Comparison of ENCODE assay signal across 9 cellular contexts in genomic region chr1:28736450-28737244, GRCh38. TPM values are rescaled to one million over a fixed set of nuclear protein-coding genes. Genes with fewer than 3 reads are reported as not detected.
A peak's percentile ranks its signal among the peaks of the same experiment; 100 is the strongest.
DNase-seq lines count a peak whose midpoint lies in the region; ATAC-seq, FAIRE-seq and TF ChIP-seq lines count a peak whose summit lies in the region.
"Had no signal": no experiment of that assay in that cellular context is flagged by ENCODE, and none has a peak within 500 bp of the region (broad histone marks: within the 10 kb centered on the region; RNA-seq: fewer than 3 reads in every experiment).

TSS of gene YTHDF2 (plus strand) at chr1:28736940. CDS start at chr1:28737121, 181 bp downstream.

- H3K4me2 ChIP-seq in keratinocyte (ENCODE audit: control insufficient read depth, extremely low read depth, insufficient read depth, low read depth, low read length), result peak within 1 kb of the TSS; percentile 82

- dilution Hi-C loops in keratinocyte (cut with MboI; ENCODE audit: extremely low pct_ligation_motif_present, low sequenced_read_pairs), result no loop called here

- peaks cover 15% of the 10 kb centered on the region for H4K20me1 ChIP-seq in keratinocyte (ENCODE audit: control insufficient read depth, extremely low read depth, insufficient read depth, low read length)

- no peaks in the 10 kb centered on the region for H3K9me1 ChIP-seq in keratinocyte (ENCODE audit: control insufficient read depth, extremely low read depth, insufficient read depth, low read length)

- H3K4me3 ChIP-seq in AG10803 (ENCODE audit: low read length), result peak within 1 kb of the TSS; percentile 83
- H3K4me3 ChIP-seq in keratinocyte (ENCODE audit: control insufficient read depth in 2 of 3, extremely low read depth in 1 of 3, insufficient read depth in 2 of 3, low read depth in 1 of 3, low read length in 3 of 3), result peak within 1 kb of the TSS; percentile 77 to 99 (median 94)

- peak within 1 kb of the TSS; percentile 98 for H2AFZ ChIP-seq in keratinocyte (ENCODE audit: control insufficient read depth, low read length)

- no peaks in the 10 kb centered on the region for H3K9me3 ChIP-seq in keratinocyte (ENCODE audit: control insufficient read depth, low read depth, low read length)

- peak; percentile 97 for DNase-seq in AG10803 (ENCODE audit: low read depth)
- peak; percentile 94 to 98 for DNase-seq in NCI-H446 (lab: John Stamatoyannopoulos, UW)
- DNase-seq in cerebellar cortex (ENCODE audit: low spot score), result peak; percentile 95
- peak; percentile 61 for DNase-seq in keratinocyte (ENCODE audit: low read depth, low spot score)
- peak; percentile 97 to 98 for DNase-seq in stimulated activated CD4-positive, alpha-beta T cell treated with anti-CD3 and anti-CD28 coated beads, Interleukin-15, amount 100 ng/mL, for 1 hour (ENCODE audit: low read depth in 1 of 2, low spot score in 1 of 2)

- peaks cover 49% of the 10 kb centered on the region for H3K79me2 ChIP-seq in keratinocyte (ENCODE audit: control insufficient read depth, insufficient read depth, low read length)

- peak within 1 kb of the TSS; percentile 98 for H3K9ac ChIP-seq in keratinocyte (ENCODE audit: control insufficient read depth, extremely low read depth, insufficient read depth, low read length)

- FAIRE-seq in keratinocyte (lab: Jason Lieb, UNC), result no peak
- FAIRE-seq: endometrium had no signal

- H3K4me1 ChIP-seq in keratinocyte (ENCODE audit: control insufficient read depth, extremely low read depth, insufficient read depth, low read length), result peaks cover 29% of the 10 kb centered on the region

- ATAC-seq in GM19025 (IDR thresholded peaks at IDR 0.05; ENCODE audit: low read depth, unreplicated experiment) (peak; percentile 88), HG03342 (IDR thresholded peaks at IDR 0.05; ENCODE audit: unreplicated experiment) (peak; percentile 84)
- ATAC-seq in activated CD4-positive, CD25-positive, alpha-beta regulatory T cell treated with anti-CD3 and anti-CD28 coated beads, Interleukin-2, amount 50 U/mL, for 24 hours, result peak; percentile 95 to 98

- no peaks in the 10 kb centered on the region for H3K27me3 ChIP-seq in keratinocyte (ENCODE audit: control insufficient read depth, extremely low read depth, insufficient read depth, low read length)

- peak within 1 kb of the TSS; percentile 90 for H3K27ac ChIP-seq in keratinocyte (ENCODE audit: control insufficient read depth, insufficient read depth, low read length)

- TF ChIP-seq CTCF in AG10803 (conservative IDR thresholded peaks at IDR 0.05; ENCODE audit: low read length) (peak; percentile 76), keratinocyte (optimal IDR thresholded peaks at IDR 0.05 in 1 of 3, IDR thresholded peaks at IDR 0.05 in 1 of 3, conservative IDR thresholded peaks at IDR 0.05 in 1 of 3; ENCODE audit: extremely low read depth in 1 of 3, insufficient read depth in 2 of 3, low read length in 3 of 3) (peak; percentile 69 to 91 (median 89))

- peaks cover 5 to 16% of the 10 kb centered on the region in 2 experiments for H3K36me3 ChIP-seq in keratinocyte (ENCODE audit: control insufficient read depth in 2 of 2, extremely low read depth in 1 of 2, insufficient read depth in 2 of 2, low read length in 2 of 2)

RNA-seq across cellular contexts. Expression of gene YTHDF2, which starts in this region (rescaled TPM):
- 88.0 to 103 TPM (median 90.8 TPM) in 3 replicates for polyA plus RNA-seq in keratinocyte
- 30.0 TPM for polyA plus RNA-seq in keratinocyte (2011; ENCODE audit: low read depth)
- 53.2 and 87.7 TPM in 2 replicates for polyA plus RNA-seq in keratinocyte (2011; cell fraction: cytosol; rRNA removed)
- 96.6 and 114 TPM in 2 replicates for polyA plus RNA-seq in keratinocyte (2011; cell fraction: nucleus; rRNA removed)
- 60.6 and 71.4 TPM in 2 replicates for polyA plus RNA-seq in keratinocyte (2012; ENCODE audit: low replicate concordance)
- 117 to 145 TPM (median 136 TPM) in 3 replicates for polyA minus RNA-seq in keratinocyte
- 63.3 TPM for polyA minus RNA-seq in keratinocyte (2011; cell fraction: cytosol; rRNA and poly(A)+ RNA removed)
- polyA minus RNA-seq in keratinocyte (2011; cell fraction: nucleus; rRNA and poly(A)+ RNA removed), result 68.0 and 159 TPM in 2 replicates

Comparison
In these comparisons a context has a peak if more than half of its experiments do, and no peak if none do; other contexts are left out.
1. Peak in every context shown above with its lines: DNase-seq, ATAC-seq, H3K4me3 ChIP-seq and H3K27ac ChIP-seq.